ENCODE assay signal across 1 cellular context in the genomic region with DNA sequence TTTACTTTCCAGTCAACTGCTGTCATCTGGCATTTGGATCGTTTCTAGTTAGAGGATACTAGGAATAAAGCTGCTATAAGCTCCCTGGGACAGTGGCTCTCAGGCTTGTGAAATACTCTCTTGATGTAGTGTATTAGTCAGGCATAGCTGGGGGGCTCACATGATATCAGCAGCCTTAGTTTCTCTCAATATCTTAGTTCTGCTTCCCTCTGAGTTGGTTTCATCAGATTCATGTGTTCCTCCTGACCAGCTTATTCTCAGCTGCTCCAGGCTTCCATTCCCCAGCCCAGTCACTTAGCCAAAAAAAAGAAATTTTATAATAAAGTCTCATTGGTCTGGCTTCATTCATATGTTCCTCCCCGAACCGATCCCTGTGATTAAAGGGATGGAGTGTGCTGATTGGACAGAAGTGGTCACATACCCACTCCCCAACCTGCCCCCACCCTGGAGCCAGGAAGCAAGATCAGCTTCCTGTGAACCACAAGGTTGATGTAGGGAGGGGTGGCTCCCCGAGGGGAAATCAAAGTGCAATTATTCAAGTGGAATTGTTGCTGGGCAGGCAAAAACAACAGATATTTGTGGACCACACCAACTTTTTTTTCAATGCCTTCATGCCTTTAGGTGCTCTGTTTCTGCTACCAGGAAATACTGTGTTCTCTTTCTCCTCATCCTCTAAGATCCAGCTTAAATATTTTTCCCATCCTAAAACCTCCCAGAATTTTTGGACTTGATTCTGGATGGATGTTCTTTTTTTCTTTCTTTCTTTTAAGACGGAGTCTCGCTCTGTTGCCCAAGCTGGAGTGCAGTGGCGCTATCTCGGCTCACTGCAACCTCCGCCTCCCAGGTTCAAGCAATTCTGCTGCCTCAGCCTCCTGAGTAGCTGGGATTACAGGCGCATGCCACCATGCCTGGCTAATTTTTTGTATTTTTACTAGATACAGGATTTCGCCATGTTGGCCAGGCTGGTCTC.
TF ChIP-seq lines count a peak whose summit lies in the region.

No MANE protein-coding gene starts in this region.

TF ChIP-seq in HepG2, 621 proteins besides CTCF, POLR2A, EP300 and RAD21 (continued from another document and continues in another):
- TF ChIP-seq, protein P1, sequence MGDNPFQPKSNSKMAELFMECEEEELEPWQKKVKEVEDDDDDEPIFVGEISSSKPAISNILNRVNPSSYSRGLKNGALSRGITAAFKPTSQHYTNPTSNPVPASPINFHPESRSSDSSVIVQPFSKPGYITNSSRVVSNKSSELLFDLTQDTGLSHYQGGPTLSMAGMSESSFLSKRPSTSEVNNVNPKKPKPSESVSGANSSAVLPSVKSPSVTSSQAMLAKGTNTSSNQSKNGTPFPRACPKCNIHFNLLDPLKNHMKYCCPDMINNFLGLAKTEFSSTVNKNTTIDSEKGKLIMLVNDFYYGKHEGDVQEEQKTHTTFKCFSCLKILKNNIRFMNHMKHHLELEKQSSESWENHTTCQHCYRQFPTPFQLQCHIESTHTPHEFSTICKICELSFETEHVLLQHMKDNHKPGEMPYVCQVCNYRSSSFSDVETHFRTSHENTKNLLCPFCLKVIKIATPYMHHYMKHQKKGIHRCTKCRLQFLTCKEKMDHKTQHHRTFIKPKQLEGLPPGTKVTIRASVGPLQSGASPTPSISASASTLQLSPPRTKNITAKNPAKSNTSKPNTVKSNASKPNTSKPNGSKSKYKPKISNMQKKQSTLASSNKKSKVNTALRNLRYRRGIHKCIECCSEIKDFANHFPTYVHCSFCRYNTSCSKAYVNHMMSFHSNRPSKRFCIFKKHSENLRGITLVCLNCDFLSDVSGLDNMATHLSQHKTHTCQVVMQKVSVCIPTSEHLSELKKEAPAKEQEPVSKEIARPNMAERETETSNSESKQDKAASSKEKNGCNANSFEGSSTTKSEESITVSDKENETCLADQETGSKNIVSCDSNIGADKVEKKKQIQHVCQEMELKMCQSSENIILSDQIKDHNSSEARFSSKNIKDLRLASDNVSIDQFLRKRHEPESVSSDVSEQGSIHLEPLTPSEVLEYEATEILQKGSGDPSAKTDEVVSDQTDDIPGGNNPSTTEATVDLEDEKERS (CRISPR knock-in tag; IDR thresholded peaks at IDR 0.05): 0 out of 2 replicates have a peak, but pooled peaks have one; percentile 47
- TF ChIP-seq GABPA (IDR thresholded peaks at IDR 0.05; ENCODE audit: low read depth, low read length): no peak
- TF ChIP-seq GABPA (CRISPR knock-in tag; IDR thresholded peaks at IDR 0.05; ENCODE audit: low read depth): peak; percentile 72
- TF ChIP-seq, protein P2, sequence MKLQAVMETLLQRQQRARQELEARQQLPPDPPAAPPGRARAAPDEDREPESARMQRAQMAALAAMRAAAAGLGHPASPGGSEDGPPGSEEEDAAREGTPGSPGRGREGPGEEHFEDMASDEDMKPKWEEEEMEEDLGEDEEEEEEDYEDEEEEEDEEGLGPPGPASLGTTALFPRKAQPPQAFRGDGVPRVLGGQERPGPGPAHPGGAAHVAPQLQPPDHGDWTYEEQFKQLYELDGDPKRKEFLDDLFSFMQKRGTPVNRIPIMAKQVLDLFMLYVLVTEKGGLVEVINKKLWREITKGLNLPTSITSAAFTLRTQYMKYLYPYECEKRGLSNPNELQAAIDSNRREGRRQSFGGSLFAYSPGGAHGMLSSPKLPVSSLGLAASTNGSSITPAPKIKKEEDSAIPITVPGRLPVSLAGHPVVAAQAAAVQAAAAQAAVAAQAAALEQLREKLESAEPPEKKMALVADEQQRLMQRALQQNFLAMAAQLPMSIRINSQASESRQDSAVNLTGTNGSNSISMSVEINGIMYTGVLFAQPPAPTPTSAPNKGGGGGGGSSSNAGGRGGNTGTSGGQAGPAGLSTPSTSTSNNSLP (IDR thresholded peaks at IDR 0.05; ENCODE audit: low read depth, low read length): 0 out of 2 replicates have a peak, but pooled peaks have one; percentile 24
- no peak for TF ChIP-seq EHMT2 (IDR thresholded peaks at IDR 0.05; ENCODE audit: borderline replicate concordance, low read depth, low read length)
- peak; percentile 32; the same call in 1 of the 2 replicates for TF ChIP-seq MED1 (CRISPR knock-in tag; IDR thresholded peaks at IDR 0.05)
- peak; percentile 9; the same call in 1 of the 2 replicates for TF ChIP-seq FOXA3 (CRISPR knock-in tag; IDR thresholded peaks at IDR 0.05)
- TF ChIP-seq FLYWCH1 (CRISPR knock-in tag; IDR thresholded peaks at IDR 0.05): no peak
- TF ChIP-seq, protein P3, sequence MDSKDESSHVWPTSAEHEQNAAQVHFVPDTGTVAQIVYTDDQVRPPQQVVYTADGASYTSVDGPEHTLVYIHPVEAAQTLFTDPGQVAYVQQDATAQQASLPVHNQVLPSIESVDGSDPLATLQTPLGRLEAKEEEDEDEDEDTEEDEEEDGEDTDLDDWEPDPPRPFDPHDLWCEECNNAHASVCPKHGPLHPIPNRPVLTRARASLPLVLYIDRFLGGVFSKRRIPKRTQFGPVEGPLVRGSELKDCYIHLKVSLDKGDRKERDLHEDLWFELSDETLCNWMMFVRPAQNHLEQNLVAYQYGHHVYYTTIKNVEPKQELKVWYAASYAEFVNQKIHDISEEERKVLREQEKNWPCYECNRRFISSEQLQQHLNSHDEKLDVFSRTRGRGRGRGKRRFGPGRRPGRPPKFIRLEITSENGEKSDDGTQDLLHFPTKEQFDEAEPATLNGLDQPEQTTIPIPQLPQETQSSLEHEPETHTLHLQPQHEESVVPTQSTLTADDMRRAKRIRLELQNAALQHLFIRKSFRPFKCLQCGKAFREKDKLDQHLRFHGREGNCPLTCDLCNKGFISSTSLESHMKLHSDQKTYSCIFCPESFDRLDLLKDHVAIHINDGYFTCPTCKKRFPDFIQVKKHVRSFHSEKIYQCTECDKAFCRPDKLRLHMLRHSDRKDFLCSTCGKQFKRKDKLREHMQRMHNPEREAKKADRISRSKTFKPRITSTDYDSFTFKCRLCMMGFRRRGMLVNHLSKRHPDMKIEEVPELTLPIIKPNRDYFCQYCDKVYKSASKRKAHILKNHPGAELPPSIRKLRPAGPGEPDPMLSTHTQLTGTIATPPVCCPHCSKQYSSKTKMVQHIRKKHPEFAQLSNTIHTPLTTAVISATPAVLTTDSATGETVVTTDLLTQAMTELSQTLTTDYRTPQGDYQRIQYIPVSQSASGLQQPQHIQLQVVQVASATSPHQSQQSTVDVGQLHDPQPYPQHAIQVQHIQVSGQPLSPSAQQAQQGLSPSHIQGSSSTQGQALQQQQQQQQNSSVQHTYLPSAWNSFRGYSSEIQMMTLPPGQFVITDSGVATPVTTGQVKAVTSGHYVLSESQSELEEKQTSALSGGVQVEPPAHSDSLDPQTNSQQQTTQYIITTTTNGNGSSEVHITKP (CRISPR knock-in tag; IDR thresholded peaks at IDR 0.05; ENCODE audit: low read depth): 0 out of 2 replicates have a peak, but pooled peaks have one; percentile 29
- TF ChIP-seq SOX5 (CRISPR knock-in tag; IDR thresholded peaks at IDR 0.05; ENCODE audit: borderline replicate concordance): 0 out of 2 replicates have a peak, but pooled peaks have one; percentile 15
- 0 out of 2 replicates have a peak, but pooled peaks have one; percentile 75 for TF ChIP-seq MAZ (IDR thresholded peaks at IDR 0.05; ENCODE audit: borderline replicate concordance, low read depth, low read length)
- no peak for TF ChIP-seq MAZ (CRISPR knock-in tag; IDR thresholded peaks at IDR 0.05; ENCODE audit: low read depth)
- peak; percentile 26 for TF ChIP-seq TEAD3 (CRISPR knock-in tag; optimal IDR thresholded peaks at IDR 0.05; ENCODE audit: borderline replicate concordance)
- TF ChIP-seq MEF2D (CRISPR knock-in tag; IDR thresholded peaks at IDR 0.05): no peak
- peak; percentile 62 for TF ChIP-seq SAP130 (CRISPR knock-in tag; IDR thresholded peaks at IDR 0.05; ENCODE audit: low read depth)
- no peak for TF ChIP-seq IKZF4 (CRISPR knock-in tag; IDR thresholded peaks at IDR 0.05; ENCODE audit: borderline replicate concordance, low read depth, not compliant biosample characterization)
- 0 out of 2 replicates have a peak, but pooled peaks have one; percentile 19 for TF ChIP-seq IRF2 (CRISPR knock-in tag; IDR thresholded peaks at IDR 0.05)
- TF ChIP-seq, protein P4, sequence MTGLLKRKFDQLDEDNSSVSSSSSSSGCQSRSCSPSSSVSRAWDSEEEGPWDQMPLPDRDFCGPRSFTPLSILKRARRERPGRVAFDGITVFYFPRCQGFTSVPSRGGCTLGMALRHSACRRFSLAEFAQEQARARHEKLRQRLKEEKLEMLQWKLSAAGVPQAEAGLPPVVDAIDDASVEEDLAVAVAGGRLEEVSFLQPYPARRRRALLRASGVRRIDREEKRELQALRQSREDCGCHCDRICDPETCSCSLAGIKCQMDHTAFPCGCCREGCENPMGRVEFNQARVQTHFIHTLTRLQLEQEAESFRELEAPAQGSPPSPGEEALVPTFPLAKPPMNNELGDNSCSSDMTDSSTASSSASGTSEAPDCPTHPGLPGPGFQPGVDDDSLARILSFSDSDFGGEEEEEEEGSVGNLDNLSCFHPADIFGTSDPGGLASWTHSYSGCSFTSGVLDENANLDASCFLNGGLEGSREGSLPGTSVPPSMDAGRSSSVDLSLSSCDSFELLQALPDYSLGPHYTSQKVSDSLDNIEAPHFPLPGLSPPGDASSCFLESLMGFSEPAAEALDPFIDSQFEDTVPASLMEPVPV (CRISPR knock-in tag; IDR thresholded peaks at IDR 0.05): no peak
- no peak for TF ChIP-seq ZNF879 (CRISPR knock-in tag; IDR thresholded peaks at IDR 0.05)
- TF ChIP-seq ZMYM2 (CRISPR knock-in tag; IDR thresholded peaks at IDR 0.05): peak; percentile 55; the same call in 1 of the 2 replicates
- peak; percentile 15; the same call in 1 of the 2 replicates for TF ChIP-seq NCOA2 (CRISPR knock-in tag; IDR thresholded peaks at IDR 0.05)
- peak; percentile 63 for TF ChIP-seq ELF3 (CRISPR knock-in tag; IDR thresholded peaks at IDR 0.05)
- no peak for TF ChIP-seq U2AF1 (optimal IDR thresholded peaks at IDR 0.05; ENCODE audit: low read depth, low read length)
- TF ChIP-seq ETV5 (CRISPR knock-in tag; IDR thresholded peaks at IDR 0.05; ENCODE audit: borderline replicate concordance): peak; percentile 72; the same call in 1 of the 2 replicates
- TF ChIP-seq, protein P5, sequence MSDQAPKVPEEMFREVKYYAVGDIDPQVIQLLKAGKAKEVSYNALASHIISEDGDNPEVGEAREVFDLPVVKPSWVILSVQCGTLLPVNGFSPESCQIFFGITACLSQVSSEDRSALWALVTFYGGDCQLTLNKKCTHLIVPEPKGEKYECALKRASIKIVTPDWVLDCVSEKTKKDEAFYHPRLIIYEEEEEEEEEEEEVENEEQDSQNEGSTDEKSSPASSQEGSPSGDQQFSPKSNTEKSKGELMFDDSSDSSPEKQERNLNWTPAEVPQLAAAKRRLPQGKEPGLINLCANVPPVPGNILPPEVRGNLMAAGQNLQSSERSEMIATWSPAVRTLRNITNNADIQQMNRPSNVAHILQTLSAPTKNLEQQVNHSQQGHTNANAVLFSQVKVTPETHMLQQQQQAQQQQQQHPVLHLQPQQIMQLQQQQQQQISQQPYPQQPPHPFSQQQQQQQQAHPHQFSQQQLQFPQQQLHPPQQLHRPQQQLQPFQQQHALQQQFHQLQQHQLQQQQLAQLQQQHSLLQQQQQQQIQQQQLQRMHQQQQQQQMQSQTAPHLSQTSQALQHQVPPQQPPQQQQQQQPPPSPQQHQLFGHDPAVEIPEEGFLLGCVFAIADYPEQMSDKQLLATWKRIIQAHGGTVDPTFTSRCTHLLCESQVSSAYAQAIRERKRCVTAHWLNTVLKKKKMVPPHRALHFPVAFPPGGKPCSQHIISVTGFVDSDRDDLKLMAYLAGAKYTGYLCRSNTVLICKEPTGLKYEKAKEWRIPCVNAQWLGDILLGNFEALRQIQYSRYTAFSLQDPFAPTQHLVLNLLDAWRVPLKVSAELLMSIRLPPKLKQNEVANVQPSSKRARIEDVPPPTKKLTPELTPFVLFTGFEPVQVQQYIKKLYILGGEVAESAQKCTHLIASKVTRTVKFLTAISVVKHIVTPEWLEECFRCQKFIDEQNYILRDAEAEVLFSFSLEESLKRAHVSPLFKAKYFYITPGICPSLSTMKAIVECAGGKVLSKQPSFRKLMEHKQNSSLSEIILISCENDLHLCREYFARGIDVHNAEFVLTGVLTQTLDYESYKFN (CRISPR knock-in tag; conservative IDR thresholded peaks at IDR 0.05): 0 out of 2 replicates have a peak, but pooled peaks have one; percentile 13
- no peak for TF ChIP-seq SPEN (CRISPR knock-in tag; IDR thresholded peaks at IDR 0.05; ENCODE audit: low read depth)
- TF ChIP-seq GATAD1 (CRISPR knock-in tag; IDR thresholded peaks at IDR 0.05): peak; percentile 7; the same call in 1 of the 2 replicates
- TF ChIP-seq RAD51 (IDR thresholded peaks at IDR 0.05; ENCODE audit: borderline replicate concordance): 0 out of 2 replicates have a peak, but pooled peaks have one; percentile 3
- peak; percentile 48 for TF ChIP-seq ELF1 (CRISPR knock-in tag; IDR thresholded peaks at IDR 0.05)
- TF ChIP-seq, protein P6, sequence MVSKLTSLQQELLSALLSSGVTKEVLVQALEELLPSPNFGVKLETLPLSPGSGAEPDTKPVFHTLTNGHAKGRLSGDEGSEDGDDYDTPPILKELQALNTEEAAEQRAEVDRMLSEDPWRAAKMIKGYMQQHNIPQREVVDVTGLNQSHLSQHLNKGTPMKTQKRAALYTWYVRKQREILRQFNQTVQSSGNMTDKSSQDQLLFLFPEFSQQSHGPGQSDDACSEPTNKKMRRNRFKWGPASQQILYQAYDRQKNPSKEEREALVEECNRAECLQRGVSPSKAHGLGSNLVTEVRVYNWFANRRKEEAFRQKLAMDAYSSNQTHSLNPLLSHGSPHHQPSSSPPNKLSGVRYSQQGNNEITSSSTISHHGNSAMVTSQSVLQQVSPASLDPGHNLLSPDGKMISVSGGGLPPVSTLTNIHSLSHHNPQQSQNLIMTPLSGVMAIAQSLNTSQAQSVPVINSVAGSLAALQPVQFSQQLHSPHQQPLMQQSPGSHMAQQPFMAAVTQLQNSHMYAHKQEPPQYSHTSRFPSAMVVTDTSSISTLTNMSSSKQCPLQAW (CRISPR knock-in tag; IDR thresholded peaks at IDR 0.05): 0 out of 2 replicates have a peak, but pooled peaks have one; percentile 22
- 0 out of 2 replicates have a peak, but pooled peaks have one; percentile 7 for TF ChIP-seq MAFG (CRISPR knock-in tag; IDR thresholded peaks at IDR 0.05)
- TF ChIP-seq ERF (CRISPR knock-in tag; IDR thresholded peaks at IDR 0.05): 0 out of 2 replicates have a peak, but pooled peaks have one; percentile 30
- TF ChIP-seq, protein P7, sequence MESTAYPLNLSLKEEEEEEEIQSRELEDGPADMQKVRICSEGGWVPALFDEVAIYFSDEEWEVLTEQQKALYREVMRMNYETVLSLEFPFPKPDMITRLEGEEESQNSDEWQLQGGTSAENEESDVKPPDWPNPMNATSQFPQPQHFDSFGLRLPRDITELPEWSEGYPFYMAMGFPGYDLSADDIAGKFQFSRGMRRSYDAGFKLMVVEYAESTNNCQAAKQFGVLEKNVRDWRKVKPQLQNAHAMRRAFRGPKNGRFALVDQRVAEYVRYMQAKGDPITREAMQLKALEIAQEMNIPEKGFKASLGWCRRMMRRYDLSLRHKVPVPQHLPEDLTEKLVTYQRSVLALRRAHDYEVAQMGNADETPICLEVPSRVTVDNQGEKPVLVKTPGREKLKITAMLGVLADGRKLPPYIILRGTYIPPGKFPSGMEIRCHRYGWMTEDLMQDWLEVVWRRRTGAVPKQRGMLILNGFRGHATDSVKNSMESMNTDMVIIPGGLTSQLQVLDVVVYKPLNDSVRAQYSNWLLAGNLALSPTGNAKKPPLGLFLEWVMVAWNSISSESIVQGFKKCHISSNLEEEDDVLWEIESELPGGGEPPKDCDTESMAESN (CRISPR knock-in tag; conservative IDR thresholded peaks at IDR 0.05): no peak
- TF ChIP-seq, protein P8, sequence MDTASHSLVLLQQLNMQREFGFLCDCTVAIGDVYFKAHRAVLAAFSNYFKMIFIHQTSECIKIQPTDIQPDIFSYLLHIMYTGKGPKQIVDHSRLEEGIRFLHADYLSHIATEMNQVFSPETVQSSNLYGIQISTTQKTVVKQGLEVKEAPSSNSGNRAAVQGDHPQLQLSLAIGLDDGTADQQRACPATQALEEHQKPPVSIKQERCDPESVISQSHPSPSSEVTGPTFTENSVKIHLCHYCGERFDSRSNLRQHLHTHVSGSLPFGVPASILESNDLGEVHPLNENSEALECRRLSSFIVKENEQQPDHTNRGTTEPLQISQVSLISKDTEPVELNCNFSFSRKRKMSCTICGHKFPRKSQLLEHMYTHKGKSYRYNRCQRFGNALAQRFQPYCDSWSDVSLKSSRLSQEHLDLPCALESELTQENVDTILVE (CRISPR knock-in tag; IDR thresholded peaks at IDR 0.05): 0 out of 2 replicates have a peak, but pooled peaks have one; percentile 12
